Comparison of ENCODE assay signal across 9 cellular contexts in genomic region chr10:11272915-11273389, GRCh38.
DNase-seq lines count a peak whose midpoint lies in the region; ATAC-seq lines count a peak whose summit lies in the region.
"Had no signal": no experiment of that assay in that cellular context is flagged by ENCODE, and none has a peak within 500 bp of the region (broad histone marks: within the 10 kb centered on the region; RNA-seq: fewer than 3 reads in every experiment).

No MANE protein-coding gene starts in this region.

- intact Hi-C loops in activated T-helper 1 cell treated with anti-CD3 and anti-CD28 coated beads, Interleukin-12 subunit alpha, Interleukin-12 subunit beta, Interleukin-2, Interleukin-4 antibody, amounts not matched to agents 30 ng/mL and 10 ng/mL and 1 ng/mL, durations not matched to agents 14 hours and 24 hours and 36 hours (cut with micrococcal nuclease), result loop anchor here (1.0 to 5.0 kb wide), 2 partner anchors 37 to 256 kb away; partner anchors contain the start of gene CELF2

- H3K4me1 Mint-ChIP-seq in activated T-helper 1 cell treated with anti-CD3 and anti-CD28 coated beads, Interleukin-12 subunit alpha, Interleukin-12 subunit beta, Interleukin-2, Interleukin-4 antibody, amounts not matched to agents 30 ng/mL and 10 ng/mL and 1 ng/mL, durations not matched to agents 14 hours and 24 hours and 36 hours (ENCODE audit: low read depth), result peaks cover 62% of the 10 kb centered on the region
- H3K4me1 Mint-ChIP-seq in stimulated activated naive CD8-positive, alpha-beta T cell treated with anti-CD3 and anti-CD28 coated beads, Interleukin-15, amount 100 ng/mL, for 72 hours, result peaks cover 83% of the 10 kb centered on the region

- no peaks in the 10 kb centered on the region for H3K27me3 Mint-ChIP-seq in activated T-helper 1 cell treated with anti-CD3 and anti-CD28 coated beads, Interleukin-12 subunit alpha, Interleukin-12 subunit beta, Interleukin-2, Interleukin-4 antibody, amounts not matched to agents 30 ng/mL and 10 ng/mL and 1 ng/mL, durations not matched to agents 14 hours and 24 hours and 36 hours (ENCODE audit: insufficient read depth)
- H3K27me3 Mint-ChIP-seq in stimulated activated naive CD8-positive, alpha-beta T cell treated with anti-CD3 and anti-CD28 coated beads, Interleukin-15, amount 100 ng/mL, for 72 hours, result no peaks in the 10 kb centered on the region

- H3K27ac Mint-ChIP-seq in activated T-helper 1 cell treated with anti-CD3 and anti-CD28 coated beads, Interleukin-12 subunit alpha, Interleukin-12 subunit beta, Interleukin-2, Interleukin-4 antibody, amounts not matched to agents 30 ng/mL and 10 ng/mL and 1 ng/mL, durations not matched to agents 14 hours and 24 hours and 36 hours, result peak overlapping the region; percentile 85
- peak overlapping the region; percentile 85 to 95 for H3K27ac Mint-ChIP-seq in stimulated activated naive CD8-positive, alpha-beta T cell treated with anti-CD3 and anti-CD28 coated beads, Interleukin-15, amount 100 ng/mL, for 72 hours

- H3K36me3 Mint-ChIP-seq in activated T-helper 1 cell treated with anti-CD3 and anti-CD28 coated beads, Interleukin-12 subunit alpha, Interleukin-12 subunit beta, Interleukin-2, Interleukin-4 antibody, amounts not matched to agents 30 ng/mL and 10 ng/mL and 1 ng/mL, durations not matched to agents 14 hours and 24 hours and 36 hours (ENCODE audit: low read depth), result peaks cover 68% of the 10 kb centered on the region

- no peaks in the 10 kb centered on the region for H3K9me3 Mint-ChIP-seq in activated T-helper 1 cell treated with anti-CD3 and anti-CD28 coated beads, Interleukin-12 subunit alpha, Interleukin-12 subunit beta, Interleukin-2, Interleukin-4 antibody, amounts not matched to agents 30 ng/mL and 10 ng/mL and 1 ng/mL, durations not matched to agents 14 hours and 24 hours and 36 hours
- H3K9me3 Mint-ChIP-seq in stimulated activated naive CD8-positive, alpha-beta T cell treated with anti-CD3 and anti-CD28 coated beads, Interleukin-15, amount 100 ng/mL, for 72 hours, result no peaks in the 10 kb centered on the region

- in situ Hi-C loops in ACHN (cut with HindIII; ENCODE audit: low pct_ligation_motif_present, low pct_unique_long_range_greater_than_20kb, low sequenced_read_pairs), result no loop called here

- peak; percentile 68 for ATAC-seq in HG02852 (IDR thresholded peaks at IDR 0.05; ENCODE audit: unreplicated experiment)
- peak; percentile 80 for ATAC-seq in stimulated activated naive CD8-positive, alpha-beta T cell treated with anti-CD3 and anti-CD28 coated beads, Interleukin-15, amount 100 ng/mL, for 72 hours

- DNase-seq in stimulated activated naive CD4-positive, alpha-beta T cell treated with Interleukin-2 at 50 U/mL for 16 hours (lab: John Stamatoyannopoulos, UW), result peak; percentile 19
- DNase-seq in stimulated activated naive CD4-positive, alpha-beta T cell (lab: John Stamatoyannopoulos, UW), result no peak
- DNase-seq in activated T-helper 1 cell treated with anti-CD3 and anti-CD28 coated beads, Interleukin-12 subunit alpha, Interleukin-12 subunit beta, Interleukin-2, Interleukin-4 antibody, amounts not matched to agents 30 ng/mL and 10 ng/mL and 1 ng/mL, durations not matched to agents 14 hours and 24 hours and 36 hours (ENCODE audit: low spot score), result no peak
- peak in 1 of 2 donors; percentile 44 for DNase-seq in stimulated activated naive CD8-positive, alpha-beta T cell treated with anti-CD3 and anti-CD28 coated beads, Interleukin-15, amount 100 ng/mL, for 72 hours
- DNase-seq in amniotic stem cell (lab: John Stamatoyannopoulos, UW) (no peak), NCI-H2081 (lab: John Stamatoyannopoulos, UW) (no peak), ACHN (no peak)
- DNase-seq: nucleus accumbens had no signal

- H3K4me3 Mint-ChIP-seq in activated T-helper 1 cell treated with anti-CD3 and anti-CD28 coated beads, Interleukin-12 subunit alpha, Interleukin-12 subunit beta, Interleukin-2, Interleukin-4 antibody, amounts not matched to agents 30 ng/mL and 10 ng/mL and 1 ng/mL, durations not matched to agents 14 hours and 24 hours and 36 hours, result no peak overlapping the region
- H3K4me3 Mint-ChIP-seq in stimulated activated naive CD8-positive, alpha-beta T cell treated with anti-CD3 and anti-CD28 coated beads, Interleukin-15, amount 100 ng/mL, for 72 hours, result peak overlapping the region; percentile 35 to 48
